ENCODE assay signal across 1 cellular context in genomic region chr17:75721463-75722011, GRCh38.
TF ChIP-seq lines count a peak whose summit lies in the region.

No MANE protein-coding gene starts in this region.

TF ChIP-seq in WTC11, 78 proteins besides CTCF, POLR2A, EP300 and RAD21 (continued from another document and continues in another):
- no peak for TF ChIP-seq ZNF512 (CRISPR knock-in tag; IDR thresholded peaks at IDR 0.05; ENCODE audit: borderline replicate concordance)
- no peak for TF ChIP-seq ZNF532 (CRISPR knock-in tag; IDR thresholded peaks at IDR 0.05; ENCODE audit: borderline replicate concordance)
- TF ChIP-seq ATF6 (CRISPR knock-in tag; IDR thresholded peaks at IDR 0.05): no peak
- no peak for TF ChIP-seq NFE2L1 (CRISPR knock-in tag; IDR thresholded peaks at IDR 0.05)
- no peak for TF ChIP-seq E2F1 (CRISPR knock-in tag; IDR thresholded peaks at IDR 0.05)
- no peak for TF ChIP-seq EMX1 (CRISPR knock-in tag; IDR thresholded peaks at IDR 0.05)
- TF ChIP-seq IRF1 (CRISPR knock-in tag; IDR thresholded peaks at IDR 0.05): no peak
- no peak for TF ChIP-seq NFATC4 (CRISPR knock-in tag; IDR thresholded peaks at IDR 0.05)
- TF ChIP-seq FOXK1 (CRISPR knock-in tag; IDR thresholded peaks at IDR 0.05): peak; percentile 32; the same call in 1 of the 2 replicates
- no peak for TF ChIP-seq ATF2 (CRISPR knock-in tag; IDR thresholded peaks at IDR 0.05; ENCODE audit: borderline replicate concordance, low read depth)
- TF ChIP-seq ZNF423 (CRISPR knock-in tag; IDR thresholded peaks at IDR 0.05): no peak
- TF ChIP-seq TEAD1 (CRISPR knock-in tag; IDR thresholded peaks at IDR 0.05): no peak
- no peak for TF ChIP-seq ZNF317 (CRISPR knock-in tag; IDR thresholded peaks at IDR 0.05; ENCODE audit: borderline replicate concordance, low read depth)
- no peak for TF ChIP-seq PREB (CRISPR knock-in tag; IDR thresholded peaks at IDR 0.05; ENCODE audit: borderline replicate concordance)
- no peak for TF ChIP-seq ETV6 (CRISPR knock-in tag; IDR thresholded peaks at IDR 0.05)
- TF ChIP-seq PRDM15 (CRISPR knock-in tag; IDR thresholded peaks at IDR 0.05): no peak
- TF ChIP-seq MYBL2 (CRISPR knock-in tag; IDR thresholded peaks at IDR 0.05): no peak
- TF ChIP-seq STAT6 (CRISPR knock-in tag; conservative IDR thresholded peaks at IDR 0.05; ENCODE audit: low read depth): no peak
- TF ChIP-seq ZBTB21 (CRISPR knock-in tag; IDR thresholded peaks at IDR 0.05; ENCODE audit: borderline replicate concordance): no peak
- 0 out of 2 replicates have a peak, but pooled peaks have one; percentile 21 for TF ChIP-seq MAX (CRISPR knock-in tag; IDR thresholded peaks at IDR 0.05)
- no peak for TF ChIP-seq CREM (CRISPR knock-in tag; IDR thresholded peaks at IDR 0.05)
- TF ChIP-seq KAT7 (CRISPR knock-in tag; IDR thresholded peaks at IDR 0.05; ENCODE audit: borderline replicate concordance): no peak
- no peak for TF ChIP-seq ZSCAN18 (CRISPR knock-in tag; IDR thresholded peaks at IDR 0.05)
- no peak for TF ChIP-seq USF2 (CRISPR knock-in tag; IDR thresholded peaks at IDR 0.05)
- TF ChIP-seq JUN (CRISPR knock-in tag; IDR thresholded peaks at IDR 0.05): no peak
